ENCODE assay signal across 15 cellular contexts in genomic region chr6:144678844-144679243, GRCh38.
DNase-seq lines count a peak whose midpoint lies in the region; ATAC-seq and TF ChIP-seq lines count a peak whose summit lies in the region.
"Had no signal": no experiment of that assay in that cellular context is flagged by ENCODE, and none has a peak within 500 bp of the region (broad histone marks: within the 10 kb centered on the region; RNA-seq: fewer than 3 reads in every experiment).

No MANE protein-coding gene starts in this region.

- H3K4me3 Mint-ChIP-seq in chondrocyte (ENCODE audit: unreplicated experiment): no peak overlapping the region
- H3K4me3 Mint-ChIP-seq: activated T-cell treated with anti-CD3 and anti-CD28 coated beads, Interleukin-2, amount 50 U/mL, for 24 hours had no signal

- no peak overlapping the region for H3K4me3 ChIP-seq in Karpas-422 (ENCODE audit: low read length)

- no peak overlapping the region for H2AFZ ChIP-seq in Karpas-422 (ENCODE audit: low read length)

- H3K27me3 Mint-ChIP-seq in chondrocyte (ENCODE audit: low read depth): no peaks in the 10 kb centered on the region
- H3K27me3 Mint-ChIP-seq: activated T-cell treated with anti-CD3 and anti-CD28 coated beads, Interleukin-2, amount 50 U/mL, for 24 hours had no signal

- H3K4me1 ChIP-seq in Karpas-422 (ENCODE audit: low read length): no peaks in the 10 kb centered on the region

- H3K9me3 ChIP-seq in Karpas-422 (ENCODE audit: low read length): no peaks in the 10 kb centered on the region

- no peaks in the 10 kb centered on the region for H3K36me3 ChIP-seq in Karpas-422 (ENCODE audit: insufficient read depth, low read length)
- H3K36me3 ChIP-seq: brain microvascular endothelial cell had no signal

- peaks cover 11% of the 10 kb centered on the region for H3K36me3 Mint-ChIP-seq in chondrocyte (ENCODE audit: low read depth)

- H3K9me3 Mint-ChIP-seq in chondrocyte (ENCODE audit: low read depth): peaks cover 13% of the 10 kb centered on the region

- H3K9ac ChIP-seq in Karpas-422 (ENCODE audit: low read length): no peak overlapping the region

- H3K27ac Mint-ChIP-seq in chondrocyte (ENCODE audit: unreplicated experiment): peak overlapping the region; percentile 77
- H3K27ac Mint-ChIP-seq: activated T-cell treated with anti-CD3 and anti-CD28 coated beads, Interleukin-2, amount 50 U/mL, for 24 hours had no signal

- H3K79me2 ChIP-seq in Karpas-422 (ENCODE audit: low read length): no peaks in the 10 kb centered on the region

- H3K9me2 ChIP-seq in Karpas-422 (replicated peaks; ENCODE audit: insufficient read depth, low read length): no peaks in the 10 kb centered on the region

- peak; percentile 51 for DNase-seq in AG09319 (ENCODE audit: extremely low read depth, low read depth)
- peak; percentile 52 for DNase-seq in LHCN-M2 (ENCODE audit: low read depth)
- no peak for DNase-seq in chondrocyte (ENCODE audit: low spot score)
- DNase-seq in midbrain (lab: John Stamatoyannopoulos, UW): peak; percentile 11
- DNase-seq in HPDE6-E6E7 (ENCODE audit: extremely low spot score): no peak
- DNase-seq in Karpas-422: no peak
- DNase-seq: activated T-cell treated with anti-CD3 and anti-CD28 coated beads, Interleukin-2, amount 50 U/mL, for 24 hours; brain microvascular endothelial cell; GOT3; mesendoderm; NCI-H2107; stimulated activated CD4-positive, alpha-beta T cell treated with anti-CD3 and anti-CD28 coated beads, Interleukin-2, amount 100 ng/mL, for 48 hours had no signal

- H3K27ac ChIP-seq in Karpas-422 (ENCODE audit: low read length): no peak overlapping the region
- H3K27ac ChIP-seq: brain microvascular endothelial cell, C4-2B had no signal

- TF ChIP-seq CTCF in AG09319 (IDR thresholded peaks at IDR 0.05; ENCODE audit: low read depth, low read length) (no peak), chondrocyte (IDR thresholded peaks at IDR 0.05) (no peak)

- ATAC-seq in HG03460 (IDR thresholded peaks at IDR 0.05; ENCODE audit: unreplicated experiment) (no peak), GM18907 (IDR thresholded peaks at IDR 0.05; ENCODE audit: unreplicated experiment) (no peak)

- no peaks in the 10 kb centered on the region for H4K20me1 ChIP-seq in Karpas-422 (ENCODE audit: insufficient read depth, low read depth, low read length)

- no peak overlapping the region for H3K4me2 ChIP-seq in Karpas-422 (ENCODE audit: low read depth, low read length, poor library complexity, severe bottlenecking)

- peaks cover 27% of the 10 kb centered on the region for H3K4me1 Mint-ChIP-seq in chondrocyte (ENCODE audit: low read depth)

- no peaks in the 10 kb centered on the region for H3K27me3 ChIP-seq in Karpas-422 (ENCODE audit: low read length)
- H3K27me3 ChIP-seq: brain microvascular endothelial cell had no signal

Comparison
In these comparisons a context has a peak if more than half of its experiments do, and no peak if none do; other contexts are left out.
1. DNase-seq: peak in AG09319 (single experiment), LHCN-M2 (single experiment) and midbrain (single experiment); none in chondrocyte (single experiment), HPDE6-E6E7 (single experiment) and Karpas-422 (single experiment).